Comparison of ENCODE assay signal across 20 cellular contexts in genomic region chr2:132979339-132980093, GRCh38.
A peak's percentile ranks its signal among the peaks of the same experiment; 100 is the strongest.
DNase-seq lines count a peak whose midpoint lies in the region; ATAC-seq and TF ChIP-seq lines count a peak whose summit lies in the region.
"Had no signal": no experiment of that assay in that cellular context is flagged by ENCODE, and none has a peak within 500 bp of the region (broad histone marks: within the 10 kb centered on the region; RNA-seq: fewer than 3 reads in every experiment).

No MANE protein-coding gene starts in this region.

- TF ChIP-seq CTCF in GM06990 (IDR thresholded peaks at IDR 0.05; ENCODE audit: insufficient read depth, low read length, poor library complexity, severe bottlenecking) (no peak), esophagus squamous epithelium (IDR thresholded peaks at IDR 0.05) (no peak)

- ATAC-seq in GM19025 (IDR thresholded peaks at IDR 0.05; ENCODE audit: low read depth, unreplicated experiment) (peak; percentile 54), HG02623 (IDR thresholded peaks at IDR 0.05; ENCODE audit: unreplicated experiment) (peak; percentile 58), HG03432 (IDR thresholded peaks at IDR 0.05; ENCODE audit: unreplicated experiment) (peak; percentile 64), HG03095 (IDR thresholded peaks at IDR 0.05; ENCODE audit: unreplicated experiment) (no peak)
- ATAC-seq: A549 had no signal

- intact Hi-C loops in esophagus squamous epithelium (cut with DNase I), result no loop called here

- no peak for TF ChIP-seq POLR2A in esophagus squamous epithelium (IDR thresholded peaks at IDR 0.05)

- H3K36me3 ChIP-seq in GM06990 (ENCODE audit: control insufficient read depth, insufficient read depth, low read length) (no peaks in the 10 kb centered on the region), esophagus squamous epithelium (no peaks in the 10 kb centered on the region)
- H3K36me3 ChIP-seq: sigmoid colon, thyroid gland had no signal

- H3K27me3 ChIP-seq in GM06990 (replicated peaks; ENCODE audit: control insufficient read depth, insufficient read depth, low read length), result no peaks in the 10 kb centered on the region
- H3K27me3 ChIP-seq in esophagus squamous epithelium, result no peaks in the 10 kb centered on the region
- H3K27me3 ChIP-seq: sigmoid colon, thyroid gland had no signal

- no peaks in the 10 kb centered on the region for H3K9me3 ChIP-seq in esophagus squamous epithelium
- H3K9me3 ChIP-seq: A549, sigmoid colon, thyroid gland had no signal

- DNase-seq in GM06990 (ENCODE audit: extremely low read depth, insufficient read length), result peak; percentile 6
- no peak for DNase-seq in esophagus squamous epithelium (lab: John Stamatoyannopoulos, UW)
- DNase-seq in OCI-M2 (lab: John Stamatoyannopoulos, UW; ENCODE audit: unreplicated experiment), result no peak
- no peak for DNase-seq in hippocampal formation (lab: John Stamatoyannopoulos, UW)
- DNase-seq: activated gamma-delta T cell; CD4-positive, alpha-beta memory T cell; cortex of kidney; EL; NCI-H2081 treated with DMSO at 0.1 percent for 48 hours; NCI-H526 treated with DMSO at 0.1 percent for 48 hours; sigmoid colon; stimulated activated CD4-positive, alpha-beta T cell treated with anti-CD3 and anti-CD28 coated beads, Interleukin-2, amount 100 ng/mL, for 48 hours; stimulated activated CD8-positive, alpha-beta memory T cell treated with anti-CD3 and anti-CD28 coated beads, Interleukin-4, amount 100 ng/mL, for 48 hours; thyroid gland had no signal

- H3K4me1 ChIP-seq in esophagus squamous epithelium, result peaks cover 0 to 38% (median 0%) of the 10 kb centered on the region in 3 donors
- H3K4me1 ChIP-seq: thyroid gland had no signal

- H3K4me3 ChIP-seq in GM06990 (replicated peaks; ENCODE audit: low read depth, low read length) (no peak overlapping the region), esophagus squamous epithelium (no peak overlapping the region)
- H3K4me3 ChIP-seq: A549, sigmoid colon, thyroid gland had no signal

- 75 to 76% methylated on average over 5 of the region's 5 CpGs for WGBS in esophagus squamous epithelium, 2 donors

- H3K27ac ChIP-seq in esophagus squamous epithelium, result peak overlapping the region in 1 of 4 donors; percentile 40
- H3K27ac ChIP-seq: A549, sigmoid colon, thyroid gland, VCaP had no signal
